13 cellular contexts compared by ENCODE assay signal in the genomic region with DNA sequence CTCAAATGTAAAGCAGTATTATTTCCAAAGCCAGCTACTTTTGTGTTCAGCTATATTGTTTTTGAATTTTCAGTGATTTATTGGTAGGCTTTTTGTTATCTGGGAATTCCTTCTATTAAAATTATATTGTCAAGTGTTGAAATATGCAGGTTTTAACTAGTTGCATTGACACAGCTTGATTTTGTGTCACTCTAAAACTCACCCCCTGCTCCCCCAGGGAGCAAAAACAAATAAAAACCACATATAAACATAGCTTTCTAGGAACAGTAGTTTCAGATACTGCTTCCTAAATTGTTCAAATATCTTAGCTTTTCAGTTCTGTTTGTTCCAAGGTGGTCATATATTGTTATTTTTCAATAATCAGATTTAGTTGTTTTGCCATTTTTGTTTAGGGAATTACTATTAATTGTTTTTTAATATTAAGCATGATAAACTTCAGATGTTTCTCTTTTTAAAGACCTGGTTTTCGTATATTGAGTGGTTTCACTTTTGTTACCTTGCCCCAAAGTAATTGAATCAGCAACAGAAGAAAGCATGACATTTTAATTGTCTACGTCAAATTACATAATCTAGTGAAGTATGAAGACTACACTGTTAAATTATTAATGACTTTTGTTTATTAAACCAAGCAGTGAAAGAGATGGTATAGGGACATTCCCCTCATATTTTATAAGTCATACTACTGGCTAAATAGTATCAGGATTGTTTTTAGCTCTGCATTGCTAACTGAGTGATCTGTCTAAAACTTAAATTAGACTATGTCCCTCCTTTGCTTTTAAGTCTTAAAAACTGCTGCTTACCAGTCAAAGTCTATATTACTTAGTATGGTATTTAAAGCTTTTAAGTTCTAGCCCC. TPM values are rescaled to one million over a fixed set of nuclear protein-coding genes. Genes with fewer than 3 reads are reported as not detected.
DNase-seq lines count a peak whose midpoint lies in the region; ATAC-seq, FAIRE-seq and TF ChIP-seq lines count a peak whose summit lies in the region.
"Had no signal": no experiment of that assay in that cellular context is flagged by ENCODE, and none has a peak within 500 bp of the region (broad histone marks: within the 10 kb centered on the region; RNA-seq: fewer than 3 reads in every experiment).

No MANE protein-coding gene starts in this region.

- peaks cover 29% of the 10 kb centered on the region for H3K36me3 Mint-ChIP-seq in CD8-positive, alpha-beta T cell
- H3K36me3 Mint-ChIP-seq in T-cell = peaks cover 23% of the 10 kb centered on the region

- peak overlapping the region; percentile 38 for H3K4me3 Mint-ChIP-seq in CD8-positive, alpha-beta T cell
- H3K4me3 Mint-ChIP-seq in T-cell = peak overlapping the region; percentile 42 to 63 (median 59)

- ATAC-seq in CD8-positive, alpha-beta T cell = peak; percentile 37
- peak in 1 of 4 experiments; percentile 34 for ATAC-seq in T-cell (replicated peaks in 1 of 4)
- ATAC-seq in HG03139 (IDR thresholded peaks at IDR 0.05; ENCODE audit: unreplicated experiment) = no peak
- ATAC-seq in left ventricle myocardium superior = no peak
- ATAC-seq: gastroesophageal sphincter had no signal

- peak overlapping the region; percentile 82 for H3K27ac Mint-ChIP-seq in CD8-positive, alpha-beta T cell
- peak overlapping the region; percentile 40 to 45 for H3K27ac Mint-ChIP-seq in T-cell

- no peak overlapping the region for H3K27ac ChIP-seq in CD8-positive, alpha-beta T cell (ENCODE audit: low read depth, low read length)
- H3K27ac ChIP-seq in keratinocyte (ENCODE audit: control insufficient read depth, insufficient read depth, low read length) (peak overlapping the region; percentile 4), Karpas-422 (ENCODE audit: low read length) (no peak overlapping the region)
- H3K27ac ChIP-seq: gastroesophageal sphincter had no signal

- H3K27me3 Mint-ChIP-seq in CD8-positive, alpha-beta T cell (ENCODE audit: low read depth) = no peaks in the 10 kb centered on the region
- no peaks in the 10 kb centered on the region for H3K27me3 Mint-ChIP-seq in T-cell

- CTCF ChIA-PET in CD8-positive, alpha-beta T cell (lab: Charles Lee) = interaction anchor here (1.2 kb wide), 1 partner anchor 209 kb away, joined by 3 read pairs; no protein-coding TSS in a partner anchor
- CTCF ChIA-PET in T-cell (lab: Charles Lee) = interaction anchor here in 1 of 2 donors (0.6 to 1.8 kb wide), 3 partner anchors 18 to 1104 kb away, joined by 3 to 4 read pairs (median 3); no protein-coding TSS in a partner anchor

- H3K27me3 ChIP-seq in CD8-positive, alpha-beta T cell (ENCODE audit: insufficient read depth, low read length) = no peaks in the 10 kb centered on the region
- no peaks in the 10 kb centered on the region for H3K27me3 ChIP-seq in keratinocyte (ENCODE audit: control insufficient read depth, extremely low read depth, insufficient read depth, low read length)
- H3K27me3 ChIP-seq in Karpas-422 (ENCODE audit: low read length) = no peaks in the 10 kb centered on the region
- H3K27me3 ChIP-seq: gastroesophageal sphincter, testis had no signal

- dilution Hi-C loops in keratinocyte (cut with MboI; ENCODE audit: extremely low pct_ligation_motif_present, low sequenced_read_pairs) = no loop called here

- no peaks in the 10 kb centered on the region for H3K9me3 Mint-ChIP-seq in CD8-positive, alpha-beta T cell
- H3K9me3 Mint-ChIP-seq in T-cell = no peaks in the 10 kb centered on the region

- no peak for TF ChIP-seq CTCF in CD8-positive, alpha-beta T cell (IDR thresholded peaks at IDR 0.05)
- no peak for TF ChIP-seq CTCF in keratinocyte (optimal IDR thresholded peaks at IDR 0.05 in 1 of 3, IDR thresholded peaks at IDR 0.05 in 1 of 3, conservative IDR thresholded peaks at IDR 0.05 in 1 of 3; ENCODE audit: extremely low read depth in 1 of 3, insufficient read depth in 2 of 3, low read length in 3 of 3)

- peaks cover 95% of the 10 kb centered on the region for H3K79me2 ChIP-seq in keratinocyte (ENCODE audit: control insufficient read depth, insufficient read depth, low read length)
- peaks cover 99% of the 10 kb centered on the region for H3K79me2 ChIP-seq in Karpas-422 (ENCODE audit: low read length)

- H4K20me1 ChIP-seq in keratinocyte (ENCODE audit: control insufficient read depth, extremely low read depth, insufficient read depth, low read length) (peaks cover 8% of the 10 kb centered on the region), Karpas-422 (ENCODE audit: insufficient read depth, low read depth, low read length) (peaks cover 5% of the 10 kb centered on the region; the same call in 1 of the 2 replicates)

- H3K4me3 ChIP-seq in CD8-positive, alpha-beta T cell (ENCODE audit: low read depth, low read length) = no peak overlapping the region
- H3K4me3 ChIP-seq in keratinocyte (ENCODE audit: control insufficient read depth in 2 of 3, extremely low read depth in 1 of 3, insufficient read depth in 2 of 3, low read depth in 1 of 3, low read length in 3 of 3) = peak overlapping the region in 1 of 3 experiments; percentile 8
- no peak overlapping the region for H3K4me3 ChIP-seq in Karpas-422 (ENCODE audit: low read length)
- H3K4me3 ChIP-seq: gastroesophageal sphincter, testis had no signal

- no peaks in the 10 kb centered on the region for H3K9me2 ChIP-seq in Karpas-422 (replicated peaks; ENCODE audit: insufficient read depth, low read length)

- H3K9ac ChIP-seq in keratinocyte (ENCODE audit: control insufficient read depth, extremely low read depth, insufficient read depth, low read length) = peak overlapping the region; percentile 16
- H3K9ac ChIP-seq in Karpas-422 (ENCODE audit: low read length) = no peak overlapping the region

- DNase-seq in CD8-positive, alpha-beta T cell = no peak
- DNase-seq in T-cell = no peak
- no peak for DNase-seq in keratinocyte (ENCODE audit: low read depth, low spot score)
- no peak for DNase-seq in Karpas-422
- DNase-seq in NCI-H2107 treated with DMSO at 0.1 percent for 48 hours (lab: John Stamatoyannopoulos, UW; ENCODE audit: unreplicated experiment) = no peak
- DNase-seq in left ventricle myocardium superior = no peak
- DNase-seq: amygdala, kidney, NCI-H187 treated with DMSO at 0.1 percent for 48 hours had no signal

- POLR2A ChIA-PET in CD8-positive, alpha-beta T cell (lab: Charles Lee) = interaction anchor here (1.1 kb wide), 1 partner anchor 175 kb away, joined by 3 read pairs; no protein-coding TSS in a partner anchor
- POLR2A ChIA-PET in T-cell (lab: Charles Lee) = interaction anchor here in 1 of 2 donors (0.6 to 1.0 kb wide), 5 partner anchors 13 to 45 kb away, joined by 3 to 9 read pairs (median 3); no protein-coding TSS in a partner anchor

- no peaks in the 10 kb centered on the region for H3K9me1 ChIP-seq in keratinocyte (ENCODE audit: control insufficient read depth, extremely low read depth, insufficient read depth, low read length)

- intact Hi-C loops in CD8-positive, alpha-beta T cell (cut with DNase I, micrococcal nuclease) = no loop called here
- intact Hi-C loops in left ventricle myocardium superior (cut with micrococcal nuclease) = no loop called here

- H3K4me2 ChIP-seq in keratinocyte (ENCODE audit: control insufficient read depth, extremely low read depth, insufficient read depth, low read depth, low read length) = peak overlapping the region; percentile 63
- no peak overlapping the region for H3K4me2 ChIP-seq in Karpas-422 (ENCODE audit: low read depth, low read length, poor library complexity, severe bottlenecking)

- H2AFZ ChIP-seq in keratinocyte (ENCODE audit: control insufficient read depth, low read length) = no peak overlapping the region
- H2AFZ ChIP-seq in Karpas-422 (ENCODE audit: low read length) = no peak overlapping the region

- H3K4me1 Mint-ChIP-seq in CD8-positive, alpha-beta T cell (ENCODE audit: low read depth) = peaks cover 70% of the 10 kb centered on the region
- peaks cover 76 to 83% (median 80%) of the 10 kb centered on the region in 3 donors for H3K4me1 Mint-ChIP-seq in T-cell

- peaks cover 44% of the 10 kb centered on the region for H3K4me1 ChIP-seq in CD8-positive, alpha-beta T cell (ENCODE audit: insufficient read depth, low read length)
- peaks cover 26% of the 10 kb centered on the region for H3K4me1 ChIP-seq in keratinocyte (ENCODE audit: control insufficient read depth, extremely low read depth, insufficient read depth, low read length)
- H3K4me1 ChIP-seq in Karpas-422 (ENCODE audit: low read length) = peaks cover 27% of the 10 kb centered on the region

- FAIRE-seq in A204.1 (lab: Jason Lieb, UNC) = peak; percentile 40
- FAIRE-seq in keratinocyte (lab: Jason Lieb, UNC) = no peak
- FAIRE-seq: kidney had no signal

- no peaks in the 10 kb centered on the region for H3K9me3 ChIP-seq in CD8-positive, alpha-beta T cell (ENCODE audit: low read length)
- H3K9me3 ChIP-seq in keratinocyte (ENCODE audit: control insufficient read depth, low read depth, low read length) (no peaks in the 10 kb centered on the region), Karpas-422 (ENCODE audit: low read length) (no peaks in the 10 kb centered on the region)
- H3K9me3 ChIP-seq: gastroesophageal sphincter, testis had no signal

- no peaks in the 10 kb centered on the region for H3K36me3 ChIP-seq in CD8-positive, alpha-beta T cell (ENCODE audit: insufficient read depth, low read length)
- H3K36me3 ChIP-seq in keratinocyte (ENCODE audit: control insufficient read depth in 2 of 2, extremely low read depth in 1 of 2, insufficient read depth in 2 of 2, low read length in 2 of 2) (no peaks in the 10 kb centered on the region), Karpas-422 (ENCODE audit: insufficient read depth, low read length) (peaks cover 12% of the 10 kb centered on the region)
- H3K36me3 ChIP-seq: gastroesophageal sphincter had no signal

RNA-seq across cellular contexts. Expression of a gene that starts 43.4 kb away (rescaled TPM):
- total RNA-seq in CD8-positive, alpha-beta T cell = 10 to 100 TPM; 85.6 to 87.1 TPM
- 100 to 1,000 TPM; 105 to 125 (median 112) TPM for total RNA-seq in T-cell
- 18.6 to 30.6 TPM (median 24.5 TPM) in 3 replicates for polyA plus RNA-seq in keratinocyte
- 158 TPM for polyA plus RNA-seq in keratinocyte (2011; ENCODE audit: low read depth)
- polyA plus RNA-seq in keratinocyte (2011; cell fraction: cytosol; rRNA removed) = 11.0 and 23.4 TPM in 2 replicates
- polyA plus RNA-seq in keratinocyte (2011; cell fraction: nucleus; rRNA removed) = 21.7 and 29.6 TPM in 2 replicates
- 23.8 and 36.9 TPM in 2 replicates for polyA plus RNA-seq in keratinocyte (2012; ENCODE audit: low replicate concordance)
- polyA minus RNA-seq in keratinocyte = 14.6 to 72.4 TPM (median 34.0 TPM) in 3 replicates
- 51.6 TPM for polyA minus RNA-seq in keratinocyte (2011; cell fraction: cytosol; rRNA and poly(A)+ RNA removed)
- polyA minus RNA-seq in keratinocyte (2011; cell fraction: nucleus; rRNA and poly(A)+ RNA removed) = 66.5 and 115 TPM in 2 replicates
- total RNA-seq in Karpas-422 (2014; rRNA removed; shearing (Covaris generic); ENCODE audit: low replicate concordance) = 173 and 203 TPM in 2 replicates
- total RNA-seq in left ventricle myocardium superior = 39.6 TPM
